In the genomic region with DNA sequence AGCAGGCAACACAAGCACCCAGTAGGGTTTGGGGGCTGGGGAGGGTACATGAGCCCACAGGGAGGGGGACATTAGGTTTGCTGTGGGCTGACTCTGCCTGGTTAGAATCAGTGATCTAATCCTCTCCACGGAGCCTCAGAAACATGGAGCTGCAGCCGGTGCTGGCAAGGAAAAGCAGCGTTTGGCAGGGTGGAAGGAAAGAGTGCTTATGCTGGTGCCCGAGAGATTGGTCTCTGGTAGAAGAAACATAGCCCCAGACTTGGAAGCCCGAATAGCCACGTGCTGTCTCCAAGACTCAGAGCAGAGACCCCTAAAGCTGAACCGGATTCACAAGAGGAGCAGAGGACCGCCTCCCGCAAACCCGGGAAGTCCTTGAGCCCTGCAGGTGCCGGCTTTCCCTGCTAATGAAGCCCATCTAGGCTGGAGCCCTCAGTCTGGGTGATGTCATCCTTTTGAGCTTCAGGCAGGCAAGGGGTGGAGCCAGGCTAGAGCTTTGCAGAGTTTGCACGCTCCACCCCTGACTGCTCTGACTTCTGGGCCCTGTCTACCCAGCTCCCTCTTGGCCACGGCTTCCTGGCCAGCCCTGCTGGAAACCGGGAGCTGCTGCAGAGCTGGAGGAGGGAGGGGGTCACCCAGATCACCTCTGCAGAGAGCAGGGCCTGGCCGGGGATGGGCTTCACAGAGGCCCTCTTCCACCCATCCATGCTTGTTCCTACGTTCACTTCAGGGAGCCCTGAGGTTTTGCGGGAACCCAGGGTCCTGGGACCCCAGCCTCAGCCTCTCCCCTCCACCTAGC, we compare ENCODE assay signal across 8 cellular contexts. TPM values are rescaled to one million over a fixed set of nuclear protein-coding genes. Genes with fewer than 3 reads are reported as not detected.
DNase-seq lines count a peak whose midpoint lies in the region; ATAC-seq, FAIRE-seq and TF ChIP-seq lines count a peak whose summit lies in the region.

No MANE protein-coding gene starts in this region.

- peak overlapping the region in 2 of 10 experiments; percentile 14 to 23; a peak in 2 of 20 replicates for H3K4me3 ChIP-seq in BLaER1 treated with 17β-estradiol and CSF1 and Interleukin-3, amounts not matched to agents 10 nM and 100 nM
- no peak overlapping the region for H3K4me3 ChIP-seq in KMS-11 (IDR thresholded peaks at IDR 0.05; ENCODE audit: insufficient read depth, low read depth, low read length)
- H3K4me3 ChIP-seq in neural cell (ENCODE audit: low read length), result peak overlapping the region; percentile 54
- H3K4me3 ChIP-seq in subcutaneous abdominal adipose tissue (ENCODE audit: low read depth in 1 of 5, low read length in 5 of 5), result peak overlapping the region; percentile 26 to 63 (median 51)

- H2AFZ ChIP-seq in KMS-11 (ENCODE audit: low read depth) (peak overlapping the region; percentile 68), neural cell (ENCODE audit: low read depth, low read length) (no peak overlapping the region)

- TF ChIP-seq EP300 in neural cell (conservative IDR thresholded peaks at IDR 0.05; ENCODE audit: poor library complexity, severe bottlenecking), result no peak

- TF ChIP-seq CTCF in KMS-11 (conservative IDR thresholded peaks at IDR 0.05; ENCODE audit: low read depth, low read length) (no peak), neural cell (IDR thresholded peaks at IDR 0.05; ENCODE audit: poor library complexity, severe bottlenecking) (no peak)

- 0 out of 22 replicates have a peak overlapping the region, but pooled peaks of 1 of the 11 experiments have one; percentile 22 for H3K27ac ChIP-seq in BLaER1 treated with 17β-estradiol and CSF1 and Interleukin-3, amounts not matched to agents 10 nM and 100 nM
- 0 out of 2 replicates have a peak overlapping the region, but pooled peaks have one; percentile 18 for H3K27ac ChIP-seq in KMS-11
- H3K27ac ChIP-seq in neural cell (ENCODE audit: low read length), result peak overlapping the region; percentile 68
- H3K27ac ChIP-seq in subcutaneous abdominal adipose tissue (ENCODE audit: low read depth, low read length), result peak overlapping the region; percentile 82

- no peaks in the 10 kb centered on the region for H3K9me3 ChIP-seq in BLaER1 treated with 17β-estradiol and CSF1 and Interleukin-3, amounts not matched to agents 10 nM and 100 nM (replicated peaks in 1 of 11)
- no peaks in the 10 kb centered on the region for H3K9me3 ChIP-seq in neural cell (ENCODE audit: low read length)
- H3K9me3 ChIP-seq in subcutaneous abdominal adipose tissue (ENCODE audit: control insufficient read depth in 5 of 5, low read length in 5 of 5), result no peaks in the 10 kb centered on the region

- DNase-seq in SHP77 (lab: John Stamatoyannopoulos, UW) (peak; percentile 96 to 98), frontal cortex (ENCODE audit: low spot score in 2 of 2) (peak; percentile 52 to 75)
- peak; percentile 72 for DNase-seq in activated naive CD4-positive, alpha-beta T cell treated with anti-CD3 and anti-CD28 coated beads, Interleukin-2, amount 50 U/mL, for 16 hours

- H3F3A ChIP-seq in neural cell (ENCODE audit: insufficient read depth, low read length, poor library complexity, severe bottlenecking), result no peaks in the 10 kb centered on the region

- H3K27me3 ChIP-seq in BLaER1 treated with 17β-estradiol and CSF1 and Interleukin-3, amounts not matched to agents 10 nM and 100 nM, result no peaks in the 10 kb centered on the region
- H3K27me3 ChIP-seq in KMS-11 (ENCODE audit: insufficient read depth, low read depth) (no peaks in the 10 kb centered on the region), neural cell (ENCODE audit: insufficient read depth, low read depth, low read length) (no peaks in the 10 kb centered on the region), subcutaneous abdominal adipose tissue (ENCODE audit: control insufficient read depth in 5 of 5, insufficient read depth in 4 of 5, low read length in 5 of 5) (peaks cover 13 to 26% (median 17%) of the 10 kb centered on the region in 5 donors)

- peak overlapping the region in 4 of 11 experiments; percentile 11 to 35 (median 20); a peak in 2 of 22 replicates for H3K9ac ChIP-seq in BLaER1 treated with 17β-estradiol and CSF1 and Interleukin-3, amounts not matched to agents 10 nM and 100 nM
- H3K9ac ChIP-seq in KMS-11, result peak overlapping the region; percentile 9; the same call in 1 of the 2 replicates
- peak overlapping the region; percentile 59 for H3K9ac ChIP-seq in neural cell (ENCODE audit: low read length)
- peak overlapping the region in 4 of 5 donors; percentile 26 to 54 (median 43) for H3K9ac ChIP-seq in subcutaneous abdominal adipose tissue (ENCODE audit: low read length in 5 of 5)

- H3K79me2 ChIP-seq in KMS-11 (ENCODE audit: insufficient read depth, low read depth) (no peaks in the 10 kb centered on the region), neural cell (replicated peaks; ENCODE audit: insufficient read depth, low read length) (no peaks in the 10 kb centered on the region)

- TF ChIP-seq RAD21 in neural cell (conservative IDR thresholded peaks at IDR 0.05), result peak; percentile 10

- FAIRE-seq in frontal cortex (lab: Jason Lieb, UNC), result no peak

- H3K4me2 ChIP-seq in BLaER1 treated with 17β-estradiol and CSF1 and Interleukin-3, amounts not matched to agents 10 nM and 100 nM, result peak overlapping the region; percentile 68 to 90 (median 75)
- H3K4me2 ChIP-seq in KMS-11 (peak overlapping the region; percentile 37), neural cell (ENCODE audit: low read length) (peak overlapping the region; percentile 43)

- peaks cover 37 to 68% (median 64%) of the 10 kb centered on the region in 10 experiments for H3K4me1 ChIP-seq in BLaER1 treated with 17β-estradiol and CSF1 and Interleukin-3, amounts not matched to agents 10 nM and 100 nM
- H3K4me1 ChIP-seq in KMS-11 (ENCODE audit: low read depth, poor library complexity, severe bottlenecking) (peaks cover 22% of the 10 kb centered on the region), subcutaneous abdominal adipose tissue (ENCODE audit: control insufficient read depth in 5 of 5, insufficient read depth in 5 of 5, low read length in 5 of 5) (peaks cover 8 to 39% (median 38%) of the 10 kb centered on the region in 5 donors)

- no peaks in the 10 kb centered on the region for H3K36me3 ChIP-seq in BLaER1 treated with 17β-estradiol and CSF1 and Interleukin-3, amounts not matched to agents 10 nM and 100 nM
- no peaks in the 10 kb centered on the region for H3K36me3 ChIP-seq in KMS-11 (ENCODE audit: insufficient read depth)
- no peaks in the 10 kb centered on the region for H3K36me3 ChIP-seq in neural cell (ENCODE audit: insufficient read depth, low read length)
- H3K36me3 ChIP-seq in subcutaneous abdominal adipose tissue (ENCODE audit: control insufficient read depth in 5 of 5, insufficient read depth in 5 of 5, low read length in 5 of 5), result no peaks in the 10 kb centered on the region

- peak; percentile 55 for ATAC-seq in GM21447 (IDR thresholded peaks at IDR 0.05; ENCODE audit: unreplicated experiment)

- H4K20me1 ChIP-seq in BLaER1 treated with 17β-estradiol and CSF1 and Interleukin-3, amounts not matched to agents 10 nM and 100 nM, result peaks cover 0 to 6% (median 0%) of the 10 kb centered on the region in 11 experiments; a peak in 1 of 22 replicates
- H4K20me1 ChIP-seq in KMS-11 (ENCODE audit: insufficient read depth) (no peaks in the 10 kb centered on the region), neural cell (ENCODE audit: insufficient read depth) (no peaks in the 10 kb centered on the region)

- H3K9me2 ChIP-seq in neural cell (ENCODE audit: insufficient read depth, low read length), result no peaks in the 10 kb centered on the region

TF ChIP-seq in neural cell, 6 proteins besides CTCF, POLR2A, EP300 and RAD21:
- TF ChIP-seq, protein P1, sequence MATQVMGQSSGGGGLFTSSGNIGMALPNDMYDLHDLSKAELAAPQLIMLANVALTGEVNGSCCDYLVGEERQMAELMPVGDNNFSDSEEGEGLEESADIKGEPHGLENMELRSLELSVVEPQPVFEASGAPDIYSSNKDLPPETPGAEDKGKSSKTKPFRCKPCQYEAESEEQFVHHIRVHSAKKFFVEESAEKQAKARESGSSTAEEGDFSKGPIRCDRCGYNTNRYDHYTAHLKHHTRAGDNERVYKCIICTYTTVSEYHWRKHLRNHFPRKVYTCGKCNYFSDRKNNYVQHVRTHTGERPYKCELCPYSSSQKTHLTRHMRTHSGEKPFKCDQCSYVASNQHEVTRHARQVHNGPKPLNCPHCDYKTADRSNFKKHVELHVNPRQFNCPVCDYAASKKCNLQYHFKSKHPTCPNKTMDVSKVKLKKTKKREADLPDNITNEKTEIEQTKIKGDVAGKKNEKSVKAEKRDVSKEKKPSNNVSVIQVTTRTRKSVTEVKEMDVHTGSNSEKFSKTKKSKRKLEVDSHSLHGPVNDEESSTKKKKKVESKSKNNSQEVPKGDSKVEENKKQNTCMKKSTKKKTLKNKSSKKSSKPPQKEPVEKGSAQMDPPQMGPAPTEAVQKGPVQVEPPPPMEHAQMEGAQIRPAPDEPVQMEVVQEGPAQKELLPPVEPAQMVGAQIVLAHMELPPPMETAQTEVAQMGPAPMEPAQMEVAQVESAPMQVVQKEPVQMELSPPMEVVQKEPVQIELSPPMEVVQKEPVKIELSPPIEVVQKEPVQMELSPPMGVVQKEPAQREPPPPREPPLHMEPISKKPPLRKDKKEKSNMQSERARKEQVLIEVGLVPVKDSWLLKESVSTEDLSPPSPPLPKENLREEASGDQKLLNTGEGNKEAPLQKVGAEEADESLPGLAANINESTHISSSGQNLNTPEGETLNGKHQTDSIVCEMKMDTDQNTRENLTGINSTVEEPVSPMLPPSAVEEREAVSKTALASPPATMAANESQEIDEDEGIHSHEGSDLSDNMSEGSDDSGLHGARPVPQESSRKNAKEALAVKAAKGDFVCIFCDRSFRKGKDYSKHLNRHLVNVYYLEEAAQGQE (IDR thresholded peaks at IDR 0.05; ENCODE audit: borderline replicate concordance), result peak; percentile 34
- TF ChIP-seq POLR2AphosphoS5 (IDR thresholded peaks at IDR 0.05), result peak; percentile 37
- TF ChIP-seq TAF1 (IDR thresholded peaks at IDR 0.05; ENCODE audit: low read depth), result no peak
- no peak for TF ChIP-seq EZH2 (IDR thresholded peaks at IDR 0.05; ENCODE audit: borderline replicate concordance, insufficient read depth, low read length, poor library complexity, severe bottlenecking)
- no peak for TF ChIP-seq MXI1 (conservative IDR thresholded peaks at IDR 0.05; ENCODE audit: poor library complexity, severe bottlenecking)
- TF ChIP-seq SMC3 (conservative IDR thresholded peaks at IDR 0.05; ENCODE audit: poor library complexity), result no peak

RNA-seq across cellular contexts. Expression of gene JAM3, which starts 35.0 kb away (rescaled TPM):
- total RNA-seq in frontal cortex, result 39.5 TPM
- polyA plus RNA-seq in neural cell, result 46.1 and 58.5 TPM in 2 replicates
- polyA minus RNA-seq in neural cell, result 67.8 and 69.1 TPM in 2 replicates
